In genomic region chr1:109557520-109557919, GRCh38 we compare ENCODE assay signal across 1 cellular context.
TF ChIP-seq lines count a peak whose summit lies in the region.

No MANE protein-coding gene starts in this region.

TF ChIP-seq in K562, 482 proteins besides CTCF, POLR2A, EP300 and RAD21 (continues in another document):
- TF ChIP-seq MEIS2 (IDR thresholded peaks at IDR 0.05; ENCODE audit: partially characterized antibody) (peak; percentile 2), PRPF4 (IDR thresholded peaks at IDR 0.05; ENCODE audit: insufficient read depth, low read depth, low read length, poor library complexity, severe bottlenecking) (no peak), ETV5 (CRISPR knock-in tag; IDR thresholded peaks at IDR 0.05; ENCODE audit: low read depth) (no peak), FOXO4 (CRISPR knock-in tag; IDR thresholded peaks at IDR 0.05) (no peak), PML (IDR thresholded peaks at IDR 0.05; ENCODE audit: low read length) (no peak), BCL6 (CRISPR knock-in tag; IDR thresholded peaks at IDR 0.05) (no peak), ZNF740 (CRISPR knock-in tag; IDR thresholded peaks at IDR 0.05) (no peak), ZNF740 (tag; IDR thresholded peaks at IDR 0.05) (no peak), ZNF224 (CRISPR knock-in tag; IDR thresholded peaks at IDR 0.05) (no peak), PHF21A (IDR thresholded peaks at IDR 0.05; ENCODE audit: borderline replicate concordance, low read depth) (no peak), ERF (CRISPR knock-in tag; IDR thresholded peaks at IDR 0.05) (no peak), E2F1 (CRISPR knock-in tag; IDR thresholded peaks at IDR 0.05) (no peak), SNAPC5 (CRISPR knock-in tag; IDR thresholded peaks at IDR 0.05) (no peak), SMARCE1 (IDR thresholded peaks at IDR 0.05) (peak; percentile 22; the same call in 1 of the 2 replicates), FOXM1 (IDR thresholded peaks at IDR 0.05; ENCODE audit: low read depth) (no peak), FOXM1 (CRISPR knock-in tag; IDR thresholded peaks at IDR 0.05; ENCODE audit: low read depth) (no peak), ARID1B (IDR thresholded peaks at IDR 0.05) (peak; percentile 19; the same call in 1 of the 2 replicates), ZNF316 (IDR thresholded peaks at IDR 0.05) (no peak), IRF2 (CRISPR knock-in tag; IDR thresholded peaks at IDR 0.05) (no peak), USF2 (CRISPR knock-in tag; IDR thresholded peaks at IDR 0.05) (no peak), TCF7L2 (IDR thresholded peaks at IDR 0.05; ENCODE audit: low read depth, low read length) (no peak), NFE2 (IDR thresholded peaks at IDR 0.05; ENCODE audit: low read depth) (no peak; the same call in 1 of the 2 replicates), KLF6 (CRISPR knock-in tag; IDR thresholded peaks at IDR 0.05; ENCODE audit: borderline replicate concordance) (no peak), STAT5B (CRISPR knock-in tag; IDR thresholded peaks at IDR 0.05) (no peak), TFAP4 (CRISPR knock-in tag; IDR thresholded peaks at IDR 0.05; ENCODE audit: borderline replicate concordance) (no peak), AFF4 (CRISPR knock-in tag; IDR thresholded peaks at IDR 0.05) (no peak), BRD4 (IDR thresholded peaks at IDR 0.05) (no peak), ZNF324 (CRISPR knock-in tag; IDR thresholded peaks at IDR 0.05) (no peak), ZNF41 (CRISPR knock-in tag; conservative IDR thresholded peaks at IDR 0.05) (no peak), MAFG (tag; conservative IDR thresholded peaks at IDR 0.05) (no peak), ZEB2 (IDR thresholded peaks at IDR 0.05) (no peak), REST (CRISPR knock-in tag; IDR thresholded peaks at IDR 0.05; ENCODE audit: low read depth) (no peak), XRCC3 (IDR thresholded peaks at IDR 0.05) (no peak), PHF8 (IDR thresholded peaks at IDR 0.05; ENCODE audit: borderline replicate concordance, low read length) (no peak), POLR2H (tag; IDR thresholded peaks at IDR 0.05; ENCODE audit: low read depth) (no peak), LEF1 (IDR thresholded peaks at IDR 0.05) (no peak)
- TF ChIP-seq, protein P1, sequence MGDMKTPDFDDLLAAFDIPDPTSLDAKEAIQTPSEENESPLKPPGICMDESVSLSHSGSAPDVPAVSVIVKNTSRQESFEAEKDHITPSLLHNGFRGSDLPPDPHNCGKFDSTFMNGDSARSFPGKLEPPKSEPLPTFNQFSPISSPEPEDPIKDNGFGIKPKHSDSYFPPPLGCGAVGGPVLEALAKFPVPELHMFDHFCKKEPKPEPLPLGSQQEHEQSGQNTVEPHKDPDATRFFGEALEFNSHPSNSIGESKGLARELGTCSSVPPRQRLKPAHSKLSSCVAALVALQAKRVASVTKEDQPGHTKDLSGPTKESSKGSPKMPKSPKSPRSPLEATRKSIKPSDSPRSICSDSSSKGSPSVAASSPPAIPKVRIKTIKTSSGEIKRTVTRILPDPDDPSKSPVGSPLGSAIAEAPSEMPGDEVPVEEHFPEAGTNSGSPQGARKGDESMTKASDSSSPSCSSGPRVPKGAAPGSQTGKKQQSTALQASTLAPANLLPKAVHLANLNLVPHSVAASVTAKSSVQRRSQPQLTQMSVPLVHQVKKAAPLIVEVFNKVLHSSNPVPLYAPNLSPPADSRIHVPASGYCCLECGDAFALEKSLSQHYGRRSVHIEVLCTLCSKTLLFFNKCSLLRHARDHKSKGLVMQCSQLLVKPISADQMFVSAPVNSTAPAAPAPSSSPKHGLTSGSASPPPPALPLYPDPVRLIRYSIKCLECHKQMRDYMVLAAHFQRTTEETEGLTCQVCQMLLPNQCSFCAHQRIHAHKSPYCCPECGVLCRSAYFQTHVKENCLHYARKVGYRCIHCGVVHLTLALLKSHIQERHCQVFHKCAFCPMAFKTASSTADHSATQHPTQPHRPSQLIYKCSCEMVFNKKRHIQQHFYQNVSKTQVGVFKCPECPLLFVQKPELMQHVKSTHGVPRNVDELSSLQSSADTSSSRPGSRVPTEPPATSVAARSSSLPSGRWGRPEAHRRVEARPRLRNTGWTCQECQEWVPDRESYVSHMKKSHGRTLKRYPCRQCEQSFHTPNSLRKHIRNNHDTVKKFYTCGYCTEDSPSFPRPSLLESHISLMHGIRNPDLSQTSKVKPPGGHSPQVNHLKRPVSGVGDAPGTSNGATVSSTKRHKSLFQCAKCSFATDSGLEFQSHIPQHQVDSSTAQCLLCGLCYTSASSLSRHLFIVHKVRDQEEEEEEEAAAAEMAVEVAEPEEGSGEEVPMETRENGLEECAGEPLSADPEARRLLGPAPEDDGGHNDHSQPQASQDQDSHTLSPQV (IDR thresholded peaks at IDR 0.05): 0 out of 2 replicates have a peak, but pooled peaks have one; percentile 34
- TF ChIP-seq, protein P2, sequence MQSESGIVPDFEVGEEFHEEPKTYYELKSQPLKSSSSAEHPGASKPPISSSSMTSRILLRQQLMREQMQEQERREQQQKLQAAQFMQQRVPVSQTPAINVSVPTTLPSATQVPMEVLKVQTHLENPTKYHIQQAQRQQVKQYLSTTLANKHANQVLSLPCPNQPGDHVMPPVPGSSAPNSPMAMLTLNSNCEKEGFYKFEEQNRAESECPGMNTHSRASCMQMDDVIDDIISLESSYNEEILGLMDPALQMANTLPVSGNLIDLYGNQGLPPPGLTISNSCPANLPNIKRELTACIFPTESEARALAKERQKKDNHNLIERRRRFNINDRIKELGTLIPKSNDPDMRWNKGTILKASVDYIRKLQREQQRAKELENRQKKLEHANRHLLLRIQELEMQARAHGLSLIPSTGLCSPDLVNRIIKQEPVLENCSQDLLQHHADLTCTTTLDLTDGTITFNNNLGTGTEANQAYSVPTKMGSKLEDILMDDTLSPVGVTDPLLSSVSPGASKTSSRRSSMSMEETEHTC (IDR thresholded peaks at IDR 0.05): no peak
- TF ChIP-seq, protein P3, sequence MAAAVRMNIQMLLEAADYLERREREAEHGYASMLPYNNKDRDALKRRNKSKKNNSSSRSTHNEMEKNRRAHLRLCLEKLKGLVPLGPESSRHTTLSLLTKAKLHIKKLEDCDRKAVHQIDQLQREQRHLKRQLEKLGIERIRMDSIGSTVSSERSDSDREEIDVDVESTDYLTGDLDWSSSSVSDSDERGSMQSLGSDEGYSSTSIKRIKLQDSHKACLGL (CRISPR knock-in tag; IDR thresholded peaks at IDR 0.05; ENCODE audit: borderline replicate concordance, poor library complexity, severe bottlenecking): no peak
- TF ChIP-seq, protein P4, sequence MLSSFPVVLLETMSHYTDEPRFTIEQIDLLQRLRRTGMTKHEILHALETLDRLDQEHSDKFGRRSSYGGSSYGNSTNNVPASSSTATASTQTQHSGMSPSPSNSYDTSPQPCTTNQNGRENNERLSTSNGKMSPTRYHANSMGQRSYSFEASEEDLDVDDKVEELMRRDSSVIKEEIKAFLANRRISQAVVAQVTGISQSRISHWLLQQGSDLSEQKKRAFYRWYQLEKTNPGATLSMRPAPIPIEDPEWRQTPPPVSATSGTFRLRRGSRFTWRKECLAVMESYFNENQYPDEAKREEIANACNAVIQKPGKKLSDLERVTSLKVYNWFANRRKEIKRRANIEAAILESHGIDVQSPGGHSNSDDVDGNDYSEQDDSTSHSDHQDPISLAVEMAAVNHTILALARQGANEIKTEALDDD (IDR thresholded peaks at IDR 0.05): no peak
- TF ChIP-seq, protein P5, sequence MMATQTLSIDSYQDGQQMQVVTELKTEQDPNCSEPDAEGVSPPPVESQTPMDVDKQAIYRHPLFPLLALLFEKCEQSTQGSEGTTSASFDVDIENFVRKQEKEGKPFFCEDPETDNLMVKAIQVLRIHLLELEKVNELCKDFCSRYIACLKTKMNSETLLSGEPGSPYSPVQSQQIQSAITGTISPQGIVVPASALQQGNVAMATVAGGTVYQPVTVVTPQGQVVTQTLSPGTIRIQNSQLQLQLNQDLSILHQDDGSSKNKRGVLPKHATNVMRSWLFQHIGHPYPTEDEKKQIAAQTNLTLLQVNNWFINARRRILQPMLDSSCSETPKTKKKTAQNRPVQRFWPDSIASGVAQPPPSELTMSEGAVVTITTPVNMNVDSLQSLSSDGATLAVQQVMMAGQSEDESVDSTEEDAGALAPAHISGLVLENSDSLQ (IDR thresholded peaks at IDR 0.05): no peak
